ENCODE assay signal across 22 cellular contexts in genomic region chr15:100999369-100999768, GRCh38.
DNase-seq lines count a peak whose midpoint lies in the region; TF ChIP-seq lines count a peak whose summit lies in the region.
"Had no signal": no experiment of that assay in that cellular context is flagged by ENCODE, and none has a peak within 500 bp of the region (broad histone marks: within the 10 kb centered on the region; RNA-seq: fewer than 3 reads in every experiment).

No MANE protein-coding gene starts in this region.

- no peaks in the 10 kb centered on the region for H3K9me3 ChIP-seq in SJSA1 (replicated peaks)
- H3K9me3 ChIP-seq in fibroblast of lung (ENCODE audit: control insufficient read depth, insufficient read depth, low read depth, low read length): no peaks in the 10 kb centered on the region
- no peaks in the 10 kb centered on the region for H3K9me3 ChIP-seq in skeletal muscle satellite cell (replicated peaks; ENCODE audit: low read length)
- H3K9me3 ChIP-seq: breast epithelium, lower lobe of right lung, ovary had no signal

- CTCF ChIA-PET in GM10248 (lab: Yijun Ruan, JAX): interaction anchor here (0.7 to 16.4 kb wide), 7 partner anchors 9 to 82 kb away, joined by 3 to 550 read pairs (median 5); partner anchors contain the start of gene LRRK1

- H3K36me3 ChIP-seq in SJSA1 (0 out of 2 replicates have a peak, but pooled peaks cover under 1% of the 10 kb centered on the region), fibroblast of lung (ENCODE audit: control insufficient read depth, insufficient read depth, low read length) (no peaks in the 10 kb centered on the region), skeletal muscle satellite cell (ENCODE audit: insufficient read depth, low read length) (no peaks in the 10 kb centered on the region)
- H3K36me3 ChIP-seq: breast epithelium, lower lobe of right lung, ovary had no signal

- DNase-seq in GM04503 (ENCODE audit: low read depth): peak; percentile 58
- peak in 1 of 2 experiments; percentile 51 for DNase-seq in SJSA1 (ENCODE audit: low read depth in 1 of 2, low spot score in 2 of 2)
- DNase-seq in fibroblast of lung (ENCODE audit: low read depth in 2 of 2): peak in 1 of 2 donors; percentile 56
- no peak for DNase-seq in NCI-H128 (lab: John Stamatoyannopoulos, UW; ENCODE audit: unreplicated experiment)
- DNase-seq in inferior parietal cortex (ENCODE audit: extremely low spot score): no peak
- no peak for DNase-seq in GM10248 (ENCODE audit: extremely low spot score)
- DNase-seq: activated CD4-positive, alpha-beta T cell treated with anti-CD3 and anti-CD28 coated beads, Interleukin-2, amount 10 ng/mL, durations not matched to agents 7 days and 5 days; activated naive CD4-positive, alpha-beta T cell treated with anti-CD3 and anti-CD28 coated beads for 36 hours; CD4-positive, CD25-positive, alpha-beta regulatory T cell; H7; KBM-7; lower lobe of right lung; NCI-H1417 treated with DMSO at 0.1 percent for 48 hours; NCI-H345; NCI-H82; ovary; retina; Right ventricle myocardium superior; SW 1271; T-helper 9 cell had no signal

- H4K20me1 ChIP-seq in fibroblast of lung (ENCODE audit: control insufficient read depth, extremely low read depth, insufficient read depth, low read length): no peaks in the 10 kb centered on the region

- H2AFZ ChIP-seq in fibroblast of lung (ENCODE audit: low read length): no peak overlapping the region

- H3K4me1 ChIP-seq in SJSA1 (replicated peaks): peaks cover 36% of the 10 kb centered on the region
- peaks cover 2% of the 10 kb centered on the region for H3K4me1 ChIP-seq in fibroblast of lung (ENCODE audit: control insufficient read depth, extremely low read depth, insufficient read depth, low read length)
- H3K4me1 ChIP-seq in skeletal muscle satellite cell (ENCODE audit: control insufficient read depth, insufficient read depth, low read length): peaks cover 25% of the 10 kb centered on the region
- H3K4me1 ChIP-seq: breast epithelium had no signal

- POLR2A ChIA-PET in GM10248 (lab: Yijun Ruan, JAX): no interaction called here

- TF ChIP-seq CTCF in fibroblast of lung (conservative IDR thresholded peaks at IDR 0.05 in 1 of 2, IDR thresholded peaks at IDR 0.05 in 1 of 2; ENCODE audit: low read depth in 1 of 2, low read length in 2 of 2): no peak
- no peak for TF ChIP-seq CTCF in GM10248 (IDR thresholded peaks at IDR 0.05; ENCODE audit: control extremely low read depth, extremely low read depth, low read depth, missing control alignments)

- H3K79me2 ChIP-seq in fibroblast of lung (ENCODE audit: control insufficient read depth, insufficient read depth, low read length): no peaks in the 10 kb centered on the region

- peak overlapping the region; percentile 71 for H3K27ac ChIP-seq in SJSA1
- H3K27ac ChIP-seq in fibroblast of lung (ENCODE audit: insufficient read depth, low read length): no peak overlapping the region
- H3K27ac ChIP-seq: breast epithelium, lower lobe of right lung, ovary had no signal

- H3K9ac ChIP-seq in fibroblast of lung (ENCODE audit: insufficient read depth, low read length): no peak overlapping the region
- H3K9ac ChIP-seq in skeletal muscle satellite cell (ENCODE audit: low read depth, low read length): peak overlapping the region; percentile 36

- H3K4me3 ChIP-seq in SJSA1 (no peak overlapping the region), fibroblast of lung (replicated peaks in 1 of 4; ENCODE audit: control extremely low read depth in 1 of 4, insufficient read depth in 1 of 4, low read depth in 3 of 4, low read length in 4 of 4) (no peak overlapping the region), skeletal muscle satellite cell (ENCODE audit: low read length) (no peak overlapping the region)
- H3K4me3 ChIP-seq: breast epithelium, lower lobe of right lung, ovary had no signal

- H3K27me3 ChIP-seq in SJSA1 (replicated peaks): no peaks in the 10 kb centered on the region
- H3K27me3 ChIP-seq in fibroblast of lung (ENCODE audit: control insufficient read depth, insufficient read depth, low read length): no peaks in the 10 kb centered on the region
- H3K27me3 ChIP-seq in skeletal muscle satellite cell (ENCODE audit: control insufficient read depth, insufficient read depth, low read length): no peaks in the 10 kb centered on the region
- H3K27me3 ChIP-seq: breast epithelium, ovary had no signal

- H3K4me2 ChIP-seq in fibroblast of lung (ENCODE audit: extremely low read depth, insufficient read depth, low read length) (peak overlapping the region; percentile 40), skeletal muscle satellite cell (ENCODE audit: low read length) (peak overlapping the region; percentile 37)
